ENCODE assay signal across 8 cellular contexts in genomic region chr6:118896339-118897136, GRCh38. TPM values are rescaled to one million over a fixed set of nuclear protein-coding genes. Genes with fewer than 3 reads are reported as not detected.
A peak's percentile ranks its signal among the peaks of the same experiment; 100 is the strongest.
DNase-seq lines count a peak whose midpoint lies in the region; ATAC-seq and TF ChIP-seq lines count a peak whose summit lies in the region.

No MANE protein-coding gene starts in this region.

- peaks cover 42% of the 10 kb centered on the region for H3K36me3 Mint-ChIP-seq in activated CD8-positive, alpha-beta memory T cell treated with anti-CD3 and anti-CD28 coated beads, Interleukin-2, amount 10 ng/mL, durations not matched to agents 7 days and 5 days
- H3K36me3 Mint-ChIP-seq in T-helper 2 cell treated with Interferon-gamma antibody and Interleukin-4, amounts not matched to agents 5 μg/mL and 100 μg/mL, for 36 hours (ENCODE audit: low read depth): peaks cover 40% of the 10 kb centered on the region

- H3K27me3 ChIP-seq in MG63: no peaks in the 10 kb centered on the region

- CTCF ChIA-PET in activated CD8-positive, alpha-beta memory T cell treated with anti-CD3 and anti-CD28 coated beads, Interleukin-2, amount 10 ng/mL, durations not matched to agents 7 days and 5 days (lab: Charles Lee): interaction anchor here (1.0 to 4.2 kb wide), 14 partner anchors 11 to 418 kb away, joined by 3 to 29 read pairs (median 6); partner anchors contain the start of gene MCM9

- peak; percentile 33 for TF ChIP-seq CTCF in foreskin fibroblast (IDR thresholded peaks at IDR 0.05; ENCODE audit: low read depth, low read length)

- no peak for DNase-seq in activated CD8-positive, alpha-beta memory T cell treated with anti-CD3 and anti-CD28 coated beads, Interleukin-2, amount 10 ng/mL, durations not matched to agents 7 days and 5 days
- no peak for DNase-seq in activated CD8-positive, alpha-beta memory T cell treated with anti-CD3 and anti-CD28 coated beads, Interleukin-2, amount 50 U/mL, for 4 hours
- no peak for DNase-seq in MG63
- DNase-seq in T-helper 2 cell treated with Interferon-gamma antibody and Interleukin-4, amounts not matched to agents 5 μg/mL and 100 μg/mL, for 36 hours (ENCODE audit: low spot score): no peak
- DNase-seq in foreskin fibroblast: peak; percentile 17 to 62
- DNase-seq in stromal cell of bone marrow (ENCODE audit: low read depth): peak; percentile 13
- no peak for DNase-seq in activated gamma-delta T cell (lab: John Stamatoyannopoulos, UW)

- no peaks in the 10 kb centered on the region for H3K9me3 Mint-ChIP-seq in activated CD8-positive, alpha-beta memory T cell treated with anti-CD3 and anti-CD28 coated beads, Interleukin-2, amount 10 ng/mL, durations not matched to agents 7 days and 5 days (ENCODE audit: low read depth)
- no peaks in the 10 kb centered on the region for H3K9me3 Mint-ChIP-seq in T-helper 2 cell treated with Interferon-gamma antibody and Interleukin-4, amounts not matched to agents 5 μg/mL and 100 μg/mL, for 36 hours

- H3K4me3 Mint-ChIP-seq in activated CD8-positive, alpha-beta memory T cell treated with anti-CD3 and anti-CD28 coated beads, Interleukin-2, amount 10 ng/mL, durations not matched to agents 7 days and 5 days: peak overlapping the region; percentile 82
- peak overlapping the region; percentile 84 for H3K4me3 Mint-ChIP-seq in T-helper 2 cell treated with Interferon-gamma antibody and Interleukin-4, amounts not matched to agents 5 μg/mL and 100 μg/mL, for 36 hours

- H3K9me3 ChIP-seq in MG63: no peaks in the 10 kb centered on the region

- H3K4me1 Mint-ChIP-seq in activated CD8-positive, alpha-beta memory T cell treated with anti-CD3 and anti-CD28 coated beads, Interleukin-2, amount 10 ng/mL, durations not matched to agents 7 days and 5 days: peaks cover 56% of the 10 kb centered on the region
- peaks cover 55% of the 10 kb centered on the region for H3K4me1 Mint-ChIP-seq in T-helper 2 cell treated with Interferon-gamma antibody and Interleukin-4, amounts not matched to agents 5 μg/mL and 100 μg/mL, for 36 hours (ENCODE audit: low read depth)

- peak overlapping the region; percentile 95 for H3K27ac Mint-ChIP-seq in activated CD8-positive, alpha-beta memory T cell treated with anti-CD3 and anti-CD28 coated beads, Interleukin-2, amount 10 ng/mL, durations not matched to agents 7 days and 5 days
- peak overlapping the region; percentile 92 for H3K27ac Mint-ChIP-seq in T-helper 2 cell treated with Interferon-gamma antibody and Interleukin-4, amounts not matched to agents 5 μg/mL and 100 μg/mL, for 36 hours

- peak overlapping the region; percentile 90 for H3K4me3 ChIP-seq in MG63
- H3K4me3 ChIP-seq in foreskin fibroblast (ENCODE audit: low read depth in 1 of 2, low read length in 2 of 2): peak overlapping the region; percentile 12 to 88

- H3K27me3 Mint-ChIP-seq in activated CD8-positive, alpha-beta memory T cell treated with anti-CD3 and anti-CD28 coated beads, Interleukin-2, amount 10 ng/mL, durations not matched to agents 7 days and 5 days: no peaks in the 10 kb centered on the region
- no peaks in the 10 kb centered on the region for H3K27me3 Mint-ChIP-seq in T-helper 2 cell treated with Interferon-gamma antibody and Interleukin-4, amounts not matched to agents 5 μg/mL and 100 μg/mL, for 36 hours (ENCODE audit: low read depth)

- H3K36me3 ChIP-seq in MG63: peaks cover 15% of the 10 kb centered on the region

- no peak for ATAC-seq in activated CD8-positive, alpha-beta memory T cell treated with anti-CD3 and anti-CD28 coated beads, Interleukin-2, amount 10 ng/mL, durations not matched to agents 7 days and 5 days
- ATAC-seq in GM21723 (IDR thresholded peaks at IDR 0.05; ENCODE audit: unreplicated experiment): peak; percentile 22

RNA-seq across cellular contexts. Expression of gene ASF1A, which starts 2.6 kb away (rescaled TPM):
- 10 to 100 TPM; 56.4 to 65.7 TPM for total RNA-seq in activated CD8-positive, alpha-beta memory T cell treated with anti-CD3 and anti-CD28 coated beads, Interleukin-2, amount 10 ng/mL, durations not matched to agents 7 days and 5 days
- 14.1 and 21.2 TPM in 2 replicates for total RNA-seq in MG63 (2014; rRNA removed; shearing (Covaris generic); ENCODE audit: low replicate concordance)

RNA-seq across cellular contexts. Expression of gene MCM9, which starts 38.4 kb away (rescaled TPM):
- 10 to 100 TPM; 19.7 to 25.5 TPM for total RNA-seq in activated CD8-positive, alpha-beta memory T cell treated with anti-CD3 and anti-CD28 coated beads, Interleukin-2, amount 10 ng/mL, durations not matched to agents 7 days and 5 days
- total RNA-seq in MG63 (2014; rRNA removed; shearing (Covaris generic); ENCODE audit: low replicate concordance): 3.0 and 7.9 TPM in 2 replicates

Comparison
In these comparisons a context has a peak if more than half of its experiments do, and no peak if none do; other contexts are left out.
1. DNase-seq: peak in foreskin fibroblast (2 of 2) and stromal cell of bone marrow (single experiment); none in activated CD8-positive, alpha-beta memory T cell treated with anti-CD3 and anti-CD28 coated beads, Interleukin-2, amount 10 ng/mL, durations not matched to agents 7 days and 5 days (single experiment), activated CD8-positive, alpha-beta memory T cell treated with anti-CD3 and anti-CD28 coated beads, Interleukin-2, amount 50 U/mL, for 4 hours (single experiment), MG63 (single experiment), T-helper 2 cell treated with Interferon-gamma antibody and Interleukin-4, amounts not matched to agents 5 μg/mL and 100 μg/mL, for 36 hours (single experiment) and activated gamma-delta T cell (single experiment).